In the genomic region with DNA sequence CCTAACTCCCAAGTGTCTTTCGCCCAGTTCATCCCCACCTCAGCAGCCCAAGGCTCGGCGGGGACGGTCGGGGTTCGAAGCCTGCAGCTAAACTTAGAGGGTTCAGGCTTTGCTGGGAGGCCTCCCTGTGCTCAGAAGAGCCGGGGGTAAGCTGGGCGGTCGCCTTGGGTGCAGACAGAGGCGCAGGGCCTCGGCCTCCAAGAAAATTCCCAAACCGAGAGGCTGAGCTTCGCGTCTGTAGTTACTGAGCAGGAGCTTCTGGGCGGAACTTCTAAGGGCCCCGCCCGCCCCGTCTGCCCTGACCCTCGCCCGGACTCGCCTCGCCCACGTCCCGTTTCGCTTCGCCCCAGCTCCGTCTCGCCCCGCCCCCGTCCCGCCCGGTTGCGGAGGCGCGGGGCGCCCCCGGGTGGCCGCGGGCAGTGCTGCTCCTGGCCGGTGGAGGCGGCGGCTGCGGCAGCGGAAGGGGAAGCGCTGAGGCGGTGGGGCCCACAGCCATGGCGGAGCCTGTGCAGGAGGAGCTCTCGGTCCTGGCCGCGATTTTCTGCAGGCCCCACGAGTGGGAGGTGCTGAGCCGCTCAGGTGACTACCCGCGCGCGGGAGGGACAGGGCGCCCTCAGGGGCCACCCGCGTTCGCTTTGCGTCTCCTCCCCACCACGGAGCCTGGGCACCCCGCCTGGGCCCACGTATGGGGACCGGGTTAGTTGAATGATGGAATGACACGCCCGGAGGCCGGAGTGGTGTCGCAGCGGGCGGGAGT, we compare ENCODE assay signal across 1 cellular context.
TF ChIP-seq lines count a peak whose summit lies in the region.

A gene with protein sequence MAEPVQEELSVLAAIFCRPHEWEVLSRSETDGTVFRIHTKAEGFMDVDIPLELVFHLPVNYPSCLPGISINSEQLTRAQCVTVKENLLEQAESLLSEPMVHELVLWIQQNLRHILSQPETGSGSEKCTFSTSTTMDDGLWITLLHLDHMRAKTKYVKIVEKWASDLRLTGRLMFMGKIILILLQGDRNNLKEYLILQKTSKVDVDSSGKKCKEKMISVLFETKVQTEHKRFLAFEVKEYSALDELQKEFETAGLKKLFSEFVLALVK (plus strand): TSS at position 474 of the 757 bp plus-strand sequence. CDS start 21 bp downstream, at position 495.

TF ChIP-seq in K562, 482 proteins besides CTCF, POLR2A, EP300 and RAD21 (continued from another document and continues in another):
- TF ChIP-seq, protein P1, sequence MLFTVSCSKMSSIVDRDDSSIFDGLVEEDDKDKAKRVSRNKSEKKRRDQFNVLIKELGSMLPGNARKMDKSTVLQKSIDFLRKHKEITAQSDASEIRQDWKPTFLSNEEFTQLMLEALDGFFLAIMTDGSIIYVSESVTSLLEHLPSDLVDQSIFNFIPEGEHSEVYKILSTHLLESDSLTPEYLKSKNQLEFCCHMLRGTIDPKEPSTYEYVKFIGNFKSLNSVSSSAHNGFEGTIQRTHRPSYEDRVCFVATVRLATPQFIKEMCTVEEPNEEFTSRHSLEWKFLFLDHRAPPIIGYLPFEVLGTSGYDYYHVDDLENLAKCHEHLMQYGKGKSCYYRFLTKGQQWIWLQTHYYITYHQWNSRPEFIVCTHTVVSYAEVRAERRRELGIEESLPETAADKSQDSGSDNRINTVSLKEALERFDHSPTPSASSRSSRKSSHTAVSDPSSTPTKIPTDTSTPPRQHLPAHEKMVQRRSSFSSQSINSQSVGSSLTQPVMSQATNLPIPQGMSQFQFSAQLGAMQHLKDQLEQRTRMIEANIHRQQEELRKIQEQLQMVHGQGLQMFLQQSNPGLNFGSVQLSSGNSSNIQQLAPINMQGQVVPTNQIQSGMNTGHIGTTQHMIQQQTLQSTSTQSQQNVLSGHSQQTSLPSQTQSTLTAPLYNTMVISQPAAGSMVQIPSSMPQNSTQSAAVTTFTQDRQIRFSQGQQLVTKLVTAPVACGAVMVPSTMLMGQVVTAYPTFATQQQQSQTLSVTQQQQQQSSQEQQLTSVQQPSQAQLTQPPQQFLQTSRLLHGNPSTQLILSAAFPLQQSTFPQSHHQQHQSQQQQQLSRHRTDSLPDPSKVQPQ (CRISPR knock-in tag; IDR thresholded peaks at IDR 0.05; ENCODE audit: borderline replicate concordance): no peak
- TF ChIP-seq ZNF347 (CRISPR knock-in tag; IDR thresholded peaks at IDR 0.05; ENCODE audit: low read depth) (no peak), SIX5 (IDR thresholded peaks at IDR 0.05; ENCODE audit: borderline replicate concordance in 1 of 2, insufficient read depth in 1 of 2, low read depth in 1 of 2, low read length in 2 of 2) (no peak), JUND (IDR thresholded peaks at IDR 0.05; ENCODE audit: borderline replicate concordance, low read depth, low read length) (peak; percentile 41), JUND (tag; IDR thresholded peaks at IDR 0.05; ENCODE audit: borderline replicate concordance, low read depth, low read length) (no peak; the same call in 2 of the 3 replicates), SPI1 (IDR thresholded peaks at IDR 0.05; ENCODE audit: borderline replicate concordance, low read depth, low read length) (peak; percentile 85), TEAD4 (IDR thresholded peaks at IDR 0.05; ENCODE audit: low read length) (no peak), TEAD4 (CRISPR knock-in tag; IDR thresholded peaks at IDR 0.05; ENCODE audit: borderline replicate concordance) (peak; percentile 93; the same call in 1 of the 2 replicates), RBM25 (IDR thresholded peaks at IDR 0.05; ENCODE audit: low read depth, low read length, severe bottlenecking) (peak; percentile 49), ZNF551 (CRISPR knock-in tag; IDR thresholded peaks at IDR 0.05) (no peak), RBFOX2 (IDR thresholded peaks at IDR 0.05; ENCODE audit: low read depth, low read length) (peak; percentile 93), RCOR1 (IDR thresholded peaks at IDR 0.05; ENCODE audit: borderline replicate concordance in 1 of 2, low read depth in 2 of 2, low read length in 2 of 2) (peak in 1 of 2 experiments; percentile 61; a peak in 1 of 4 replicates), KAT7 (CRISPR knock-in tag; IDR thresholded peaks at IDR 0.05; ENCODE audit: borderline replicate concordance) (peak; percentile 86; the same call in 1 of the 2 replicates), ILK (tag; IDR thresholded peaks at IDR 0.05; ENCODE audit: borderline replicate concordance, low read depth) (no peak), DPF2 (IDR thresholded peaks at IDR 0.05) (no peak), CBX2 (IDR thresholded peaks at IDR 0.05; ENCODE audit: insufficient read depth, low read length, poor library complexity, severe bottlenecking) (no peak), HNRNPK (IDR thresholded peaks at IDR 0.05; ENCODE audit: low read depth, low read length, poor library complexity, severe bottlenecking) (peak; percentile 73), E2F3 (CRISPR knock-in tag; IDR thresholded peaks at IDR 0.05) (0 out of 2 replicates have a peak, but pooled peaks have one; percentile 47), TCF3 (CRISPR knock-in tag; IDR thresholded peaks at IDR 0.05) (peak; percentile 49), CREM (IDR thresholded peaks at IDR 0.05; ENCODE audit: low read depth) (no peak; the same call in 1 of the 2 replicates), TRIM24 (IDR thresholded peaks at IDR 0.05) (no peak), HDAC8 (tag; IDR thresholded peaks at IDR 0.05) (no peak), MXI1 (IDR thresholded peaks at IDR 0.05; ENCODE audit: low read depth, low read length) (peak; percentile 38; the same call in 1 of the 2 replicates), ZNF274 (IDR thresholded peaks at IDR 0.05; ENCODE audit: borderline replicate concordance, low read depth, low read length) (no peak), ETV5 (CRISPR knock-in tag; IDR thresholded peaks at IDR 0.05; ENCODE audit: low read depth) (peak; percentile 63), PHB (CRISPR knock-in tag; IDR thresholded peaks at IDR 0.05) (no peak), SMAD3 (CRISPR knock-in tag; conservative IDR thresholded peaks at IDR 0.05) (0 out of 2 replicates have a peak, but pooled peaks have one; percentile 62), CCNT2 (IDR thresholded peaks at IDR 0.05; ENCODE audit: borderline replicate concordance, extremely low read depth, insufficient read length, low read depth, low read length) (peak; percentile 91), TCF7L2 (IDR thresholded peaks at IDR 0.05; ENCODE audit: low read depth, low read length) (no peak), HNRNPL (IDR thresholded peaks at IDR 0.05; ENCODE audit: low read depth, low read length) (peak; percentile 87; the same call in 1 of the 2 replicates), ZNF431 (CRISPR knock-in tag; IDR thresholded peaks at IDR 0.05) (peak; percentile 87), MAZ (CRISPR knock-in tag; conservative IDR thresholded peaks at IDR 0.05 in 1 of 2, IDR thresholded peaks at IDR 0.05 in 1 of 2) (peak; percentile 91 to 97), POLR2AphosphoS2 (IDR thresholded peaks at IDR 0.05; ENCODE audit: low read length) (no peak), RBBP5 (IDR thresholded peaks at IDR 0.05; ENCODE audit: borderline replicate concordance, insufficient read depth, low read length, poor library complexity, severe bottlenecking) (peak; percentile 63), NCOA1 (IDR thresholded peaks at IDR 0.05; ENCODE audit: low read depth) (no peak), CXXC5 (CRISPR knock-in tag; IDR thresholded peaks at IDR 0.05) (peak; percentile 87), ZNF12 (CRISPR knock-in tag; IDR thresholded peaks at IDR 0.05) (peak; percentile 59; the same call in 1 of the 2 replicates), SNIP1 (IDR thresholded peaks at IDR 0.05; ENCODE audit: low read depth) (peak; percentile 93), TGIF2 (CRISPR knock-in tag; IDR thresholded peaks at IDR 0.05) (peak; percentile 58; the same call in 1 of the 2 replicates), DIDO1 (tag; IDR thresholded peaks at IDR 0.05; ENCODE audit: low read depth) (no peak), TBP (optimal IDR thresholded peaks at IDR 0.05; ENCODE audit: low read depth, low read length) (peak; percentile 66), ZNF384 (IDR thresholded peaks at IDR 0.05; ENCODE audit: low read depth, low read length) (peak; percentile 55; the same call in 1 of the 2 replicates), XRCC5 (IDR thresholded peaks at IDR 0.05; ENCODE audit: low read depth, low read length) (peak; percentile 81), PHF8 (IDR thresholded peaks at IDR 0.05; ENCODE audit: borderline replicate concordance, low read length) (peak; percentile 93), CHD1 (IDR thresholded peaks at IDR 0.05; ENCODE audit: low read length) (no peak), CTBP1 (IDR thresholded peaks at IDR 0.05; ENCODE audit: borderline replicate concordance) (peak; percentile 90), NRF1 (conservative IDR thresholded peaks at IDR 0.05 in 1 of 2, IDR thresholded peaks at IDR 0.05 in 1 of 2) (peak; percentile 34 to 41; a peak in 2 of 4 replicates)
- TF ChIP-seq, protein P2, sequence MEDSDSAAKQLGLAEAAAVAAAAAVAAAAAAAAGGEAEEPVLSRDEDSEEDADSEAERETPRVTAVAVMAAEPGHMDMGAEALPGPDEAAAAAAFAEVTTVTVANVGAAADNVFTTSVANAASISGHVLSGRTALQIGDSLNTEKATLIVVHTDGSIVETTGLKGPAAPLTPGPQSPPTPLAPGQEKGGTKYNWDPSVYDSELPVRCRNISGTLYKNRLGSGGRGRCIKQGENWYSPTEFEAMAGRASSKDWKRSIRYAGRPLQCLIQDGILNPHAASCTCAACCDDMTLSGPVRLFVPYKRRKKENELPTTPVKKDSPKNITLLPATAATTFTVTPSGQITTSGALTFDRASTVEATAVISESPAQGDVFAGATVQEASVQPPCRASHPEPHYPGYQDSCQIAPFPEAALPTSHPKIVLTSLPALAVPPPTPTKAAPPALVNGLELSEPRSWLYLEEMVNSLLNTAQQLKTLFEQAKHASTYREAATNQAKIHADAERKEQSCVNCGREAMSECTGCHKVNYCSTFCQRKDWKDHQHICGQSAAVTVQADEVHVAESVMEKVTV (CRISPR knock-in tag; IDR thresholded peaks at IDR 0.05): peak; percentile 73
- TF ChIP-seq, protein P3, sequence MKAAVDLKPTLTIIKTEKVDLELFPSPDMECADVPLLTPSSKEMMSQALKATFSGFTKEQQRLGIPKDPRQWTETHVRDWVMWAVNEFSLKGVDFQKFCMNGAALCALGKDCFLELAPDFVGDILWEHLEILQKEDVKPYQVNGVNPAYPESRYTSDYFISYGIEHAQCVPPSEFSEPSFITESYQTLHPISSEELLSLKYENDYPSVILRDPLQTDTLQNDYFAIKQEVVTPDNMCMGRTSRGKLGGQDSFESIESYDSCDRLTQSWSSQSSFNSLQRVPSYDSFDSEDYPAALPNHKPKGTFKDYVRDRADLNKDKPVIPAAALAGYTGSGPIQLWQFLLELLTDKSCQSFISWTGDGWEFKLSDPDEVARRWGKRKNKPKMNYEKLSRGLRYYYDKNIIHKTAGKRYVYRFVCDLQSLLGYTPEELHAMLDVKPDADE (conservative IDR thresholded peaks at IDR 0.05; ENCODE audit: control insufficient read depth, low read depth, low read length): peak; percentile 19; the same call in 1 of the 2 replicates
- TF ChIP-seq, protein P4, sequence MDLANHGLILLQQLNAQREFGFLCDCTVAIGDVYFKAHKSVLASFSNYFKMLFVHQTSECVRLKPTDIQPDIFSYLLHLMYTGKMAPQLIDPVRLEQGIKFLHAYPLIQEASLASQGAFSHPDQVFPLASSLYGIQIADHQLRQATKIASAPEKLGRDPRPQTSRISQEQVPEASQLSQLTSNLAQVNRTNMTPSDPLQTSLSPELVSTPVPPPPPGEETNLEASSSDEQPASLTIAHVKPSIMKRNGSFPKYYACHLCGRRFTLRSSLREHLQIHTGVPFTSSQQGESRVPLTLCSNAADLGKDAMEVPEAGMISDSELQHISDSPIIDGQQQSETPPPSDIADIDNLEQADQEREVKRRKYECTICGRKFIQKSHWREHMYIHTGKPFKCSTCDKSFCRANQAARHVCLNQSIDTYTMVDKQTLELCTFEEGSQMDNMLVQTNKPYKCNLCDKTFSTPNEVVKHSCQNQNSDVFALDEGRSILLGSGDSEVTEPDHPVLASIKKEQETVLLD (IDR thresholded peaks at IDR 0.05): no peak
- TF ChIP-seq, protein P5, sequence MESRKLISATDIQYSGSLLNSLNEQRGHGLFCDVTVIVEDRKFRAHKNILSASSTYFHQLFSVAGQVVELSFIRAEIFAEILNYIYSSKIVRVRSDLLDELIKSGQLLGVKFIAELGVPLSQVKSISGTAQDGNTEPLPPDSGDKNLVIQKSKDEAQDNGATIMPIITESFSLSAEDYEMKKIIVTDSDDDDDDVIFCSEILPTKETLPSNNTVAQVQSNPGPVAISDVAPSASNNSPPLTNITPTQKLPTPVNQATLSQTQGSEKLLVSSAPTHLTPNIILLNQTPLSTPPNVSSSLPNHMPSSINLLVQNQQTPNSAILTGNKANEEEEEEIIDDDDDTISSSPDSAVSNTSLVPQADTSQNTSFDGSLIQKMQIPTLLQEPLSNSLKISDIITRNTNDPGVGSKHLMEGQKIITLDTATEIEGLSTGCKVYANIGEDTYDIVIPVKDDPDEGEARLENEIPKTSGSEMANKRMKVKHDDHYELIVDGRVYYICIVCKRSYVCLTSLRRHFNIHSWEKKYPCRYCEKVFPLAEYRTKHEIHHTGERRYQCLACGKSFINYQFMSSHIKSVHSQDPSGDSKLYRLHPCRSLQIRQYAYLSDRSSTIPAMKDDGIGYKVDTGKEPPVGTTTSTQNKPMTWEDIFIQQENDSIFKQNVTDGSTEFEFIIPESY (CRISPR knock-in tag; IDR thresholded peaks at IDR 0.05): peak; percentile 86
- TF ChIP-seq, protein P6, sequence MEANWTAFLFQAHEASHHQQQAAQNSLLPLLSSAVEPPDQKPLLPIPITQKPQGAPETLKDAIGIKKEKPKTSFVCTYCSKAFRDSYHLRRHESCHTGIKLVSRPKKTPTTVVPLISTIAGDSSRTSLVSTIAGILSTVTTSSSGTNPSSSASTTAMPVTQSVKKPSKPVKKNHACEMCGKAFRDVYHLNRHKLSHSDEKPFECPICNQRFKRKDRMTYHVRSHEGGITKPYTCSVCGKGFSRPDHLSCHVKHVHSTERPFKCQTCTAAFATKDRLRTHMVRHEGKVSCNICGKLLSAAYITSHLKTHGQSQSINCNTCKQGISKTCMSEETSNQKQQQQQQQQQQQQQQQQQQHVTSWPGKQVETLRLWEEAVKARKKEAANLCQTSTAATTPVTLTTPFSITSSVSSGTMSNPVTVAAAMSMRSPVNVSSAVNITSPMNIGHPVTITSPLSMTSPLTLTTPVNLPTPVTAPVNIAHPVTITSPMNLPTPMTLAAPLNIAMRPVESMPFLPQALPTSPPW (CRISPR knock-in tag; IDR thresholded peaks at IDR 0.05): peak; percentile 91
- TF ChIP-seq, protein P7, sequence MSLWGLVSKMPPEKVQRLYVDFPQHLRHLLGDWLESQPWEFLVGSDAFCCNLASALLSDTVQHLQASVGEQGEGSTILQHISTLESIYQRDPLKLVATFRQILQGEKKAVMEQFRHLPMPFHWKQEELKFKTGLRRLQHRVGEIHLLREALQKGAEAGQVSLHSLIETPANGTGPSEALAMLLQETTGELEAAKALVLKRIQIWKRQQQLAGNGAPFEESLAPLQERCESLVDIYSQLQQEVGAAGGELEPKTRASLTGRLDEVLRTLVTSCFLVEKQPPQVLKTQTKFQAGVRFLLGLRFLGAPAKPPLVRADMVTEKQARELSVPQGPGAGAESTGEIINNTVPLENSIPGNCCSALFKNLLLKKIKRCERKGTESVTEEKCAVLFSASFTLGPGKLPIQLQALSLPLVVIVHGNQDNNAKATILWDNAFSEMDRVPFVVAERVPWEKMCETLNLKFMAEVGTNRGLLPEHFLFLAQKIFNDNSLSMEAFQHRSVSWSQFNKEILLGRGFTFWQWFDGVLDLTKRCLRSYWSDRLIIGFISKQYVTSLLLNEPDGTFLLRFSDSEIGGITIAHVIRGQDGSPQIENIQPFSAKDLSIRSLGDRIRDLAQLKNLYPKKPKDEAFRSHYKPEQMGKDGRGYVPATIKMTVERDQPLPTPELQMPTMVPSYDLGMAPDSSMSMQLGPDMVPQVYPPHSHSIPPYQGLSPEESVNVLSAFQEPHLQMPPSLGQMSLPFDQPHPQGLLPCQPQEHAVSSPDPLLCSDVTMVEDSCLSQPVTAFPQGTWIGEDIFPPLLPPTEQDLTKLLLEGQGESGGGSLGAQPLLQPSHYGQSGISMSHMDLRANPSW (CRISPR knock-in tag; IDR thresholded peaks at IDR 0.05): no peak
